In genomic region chr3:112413074-112413473, GRCh38 we compare ENCODE assay signal across 1 cellular context.
TF ChIP-seq lines count a peak whose summit lies in the region.

No MANE protein-coding gene starts in this region.

TF ChIP-seq in H1, 55 proteins besides CTCF, POLR2A, EP300 and RAD21:
- TF ChIP-seq RFX5 (IDR thresholded peaks at IDR 0.05; ENCODE audit: borderline replicate concordance, low read depth, low read length): no peak
- TF ChIP-seq TAF7 (optimal IDR thresholded peaks at IDR 0.05; ENCODE audit: borderline replicate concordance, low read depth, low read length): no peak
- TF ChIP-seq CREB1 (IDR thresholded peaks at IDR 0.05): no peak
- TF ChIP-seq GTF2F1 (IDR thresholded peaks at IDR 0.05; ENCODE audit: borderline replicate concordance, low read depth, low read length): no peak
- TF ChIP-seq SP1 (IDR thresholded peaks at IDR 0.05; ENCODE audit: low read depth, low read length): no peak
- no peak for TF ChIP-seq BRCA1 (IDR thresholded peaks at IDR 0.05; ENCODE audit: low read depth, low read length)
- TF ChIP-seq SIN3A (conservative IDR thresholded peaks at IDR 0.05 in 1 of 2, IDR thresholded peaks at IDR 0.05 in 1 of 2; ENCODE audit: low read depth in 1 of 2, low read length in 2 of 2): no peak
- no peak for TF ChIP-seq CEBPB (IDR thresholded peaks at IDR 0.05; ENCODE audit: low read depth, low read length)
- no peak for TF ChIP-seq SP4 (IDR thresholded peaks at IDR 0.05; ENCODE audit: low read length)
- no peak for TF ChIP-seq TBP (IDR thresholded peaks at IDR 0.05; ENCODE audit: low read depth, low read length)
- TF ChIP-seq PHF8 (conservative IDR thresholded peaks at IDR 0.05; ENCODE audit: low read depth, low read length): no peak
- no peak for TF ChIP-seq TEAD4 (IDR thresholded peaks at IDR 0.05; ENCODE audit: low read depth, low read length)
- TF ChIP-seq TAF1 (IDR thresholded peaks at IDR 0.05; ENCODE audit: low read depth, low read length): no peak
- no peak for TF ChIP-seq CHD2 (IDR thresholded peaks at IDR 0.05; ENCODE audit: low read length)
- no peak for TF ChIP-seq CBX5 (IDR thresholded peaks at IDR 0.05; ENCODE audit: low read depth, low read length)
